In the genomic region with DNA sequence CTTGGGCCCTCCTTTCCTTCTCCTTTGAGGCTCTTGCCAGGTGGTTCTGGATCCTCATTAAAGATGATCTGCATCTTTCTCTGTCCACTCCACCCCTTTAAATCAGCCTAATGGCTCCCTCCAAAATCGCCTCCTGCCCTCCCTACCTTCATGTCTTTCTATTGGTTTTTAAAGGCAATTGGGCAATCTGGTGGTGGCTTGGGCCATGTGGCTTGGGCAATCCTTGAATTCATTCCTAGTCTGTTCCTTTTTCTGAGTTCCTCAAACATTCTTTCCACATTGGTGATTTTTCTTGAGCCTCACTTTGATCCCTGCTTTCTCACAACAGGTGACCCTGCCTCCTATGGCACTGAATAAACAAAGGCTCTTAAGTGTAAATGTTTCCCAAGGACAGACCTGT, we compare ENCODE assay signal across 18 cellular contexts.
"Had no signal": no experiment of that assay in that cellular context is flagged by ENCODE, and none has a peak within 500 bp of the region (broad histone marks: within the 10 kb centered on the region; RNA-seq: fewer than 3 reads in every experiment).

No MANE protein-coding gene starts in this region.

- H3K4me3 Mint-ChIP-seq: activated CD4-positive, alpha-beta T cell treated with anti-CD3 and anti-CD28 coated beads, Interleukin-2, amount 10 ng/mL, durations not matched to agents 7 days and 5 days; activated naive CD4-positive, alpha-beta T cell treated with anti-CD3 and anti-CD28 coated beads, Interleukin-2, amount 50 U/mL, for 24 hours; central memory CD8-positive, alpha-beta T cell; mesothelial cell of epicardium; nephron; stimulated activated memory B cell treated with anti-CD40 and anti-IgM and Interleukin-4, amounts not matched to agents 10 μg/mL and 1 μg/mL and 100 μg/mL, for 72 hours had no signal

- H3K36me3 Mint-ChIP-seq: activated naive CD4-positive, alpha-beta T cell treated with anti-CD3 and anti-CD28 coated beads, Interleukin-2, amount 50 U/mL, for 24 hours; mesothelial cell of epicardium had no signal

- H3K27me3 Mint-ChIP-seq: activated CD4-positive, alpha-beta T cell treated with anti-CD3 and anti-CD28 coated beads, Interleukin-2, amount 10 ng/mL, durations not matched to agents 7 days and 5 days; activated naive CD4-positive, alpha-beta T cell treated with anti-CD3 and anti-CD28 coated beads, Interleukin-2, amount 50 U/mL, for 24 hours; stimulated activated memory B cell treated with anti-CD40 and anti-IgM and Interleukin-4, amounts not matched to agents 10 μg/mL and 1 μg/mL and 100 μg/mL, for 72 hours had no signal

- H3K27ac Mint-ChIP-seq: activated CD4-positive, alpha-beta T cell treated with anti-CD3 and anti-CD28 coated beads, Interleukin-2, amount 10 ng/mL, durations not matched to agents 7 days and 5 days; activated naive CD4-positive, alpha-beta T cell treated with anti-CD3 and anti-CD28 coated beads, Interleukin-2, amount 50 U/mL, for 24 hours; mesothelial cell of epicardium; nephron; stimulated activated memory B cell treated with anti-CD40 and anti-IgM and Interleukin-4, amounts not matched to agents 10 μg/mL and 1 μg/mL and 100 μg/mL, for 72 hours had no signal

- H3K27ac ChIP-seq: ascending aorta, colonic mucosa, foreskin keratinocyte, hepatocyte, sigmoid colon had no signal

- H3K4me3 ChIP-seq: ascending aorta, colonic mucosa, hepatocyte, sigmoid colon had no signal

- ATAC-seq: activated CD4-positive, CD25-positive, alpha-beta regulatory T cell treated with anti-CD3 and anti-CD28 coated beads, Interleukin-2, amount 50 U/mL, for 24 hours; foreskin keratinocyte; stimulated activated memory B cell treated with anti-CD40 and anti-IgM and Interleukin-4, amounts not matched to agents 10 μg/mL and 1 μg/mL and 100 μg/mL, for 72 hours had no signal

- H3K4me1 Mint-ChIP-seq: activated CD4-positive, alpha-beta T cell treated with anti-CD3 and anti-CD28 coated beads, Interleukin-2, amount 10 ng/mL, durations not matched to agents 7 days and 5 days; activated naive CD4-positive, alpha-beta T cell treated with anti-CD3 and anti-CD28 coated beads, Interleukin-2, amount 50 U/mL, for 24 hours; central memory CD8-positive, alpha-beta T cell; mesothelial cell of epicardium; nephron had no signal

- H3K9me3 Mint-ChIP-seq: activated CD4-positive, alpha-beta T cell treated with anti-CD3 and anti-CD28 coated beads, Interleukin-2, amount 10 ng/mL, durations not matched to agents 7 days and 5 days; activated naive CD4-positive, alpha-beta T cell treated with anti-CD3 and anti-CD28 coated beads, Interleukin-2, amount 50 U/mL, for 24 hours; central memory CD8-positive, alpha-beta T cell; mesothelial cell of epicardium; nephron; stimulated activated memory B cell treated with anti-CD40 and anti-IgM and Interleukin-4, amounts not matched to agents 10 μg/mL and 1 μg/mL and 100 μg/mL, for 72 hours had no signal

- H3K36me3 ChIP-seq: ascending aorta, colonic mucosa, sigmoid colon had no signal

- H3K9me3 ChIP-seq: ascending aorta, colonic mucosa, sigmoid colon had no signal

- DNase-seq: activated CD4-positive, alpha-beta T cell treated with anti-CD3 and anti-CD28 coated beads, Interleukin-2, amount 10 ng/mL, durations not matched to agents 7 days and 5 days; activated gamma-delta T cell; colonic mucosa; foreskin keratinocyte; left cardiac atrium; occipital lobe; posterior cingulate gyrus; sigmoid colon; stimulated activated CD4-positive, alpha-beta T cell treated with anti-CD3 and anti-CD28 coated beads, Interleukin-4, amount 100 ng/mL, for 4 hours; T1000 had no signal

- H3K27me3 ChIP-seq: ascending aorta, colonic mucosa, foreskin keratinocyte, hepatocyte, sigmoid colon had no signal

- H3K4me1 ChIP-seq: ascending aorta, colonic mucosa, foreskin keratinocyte, sigmoid colon had no signal
